Comparison of ENCODE assay signal across 9 cellular contexts in genomic region chr6:97053643-97054411, GRCh38.
DNase-seq lines count a peak whose midpoint lies in the region; ATAC-seq and TF ChIP-seq lines count a peak whose summit lies in the region.
"Had no signal": no experiment of that assay in that cellular context is flagged by ENCODE, and none has a peak within 500 bp of the region (broad histone marks: within the 10 kb centered on the region; RNA-seq: fewer than 3 reads in every experiment).

No MANE protein-coding gene starts in this region.

- peaks cover 4% of the 10 kb centered on the region for H3K27me3 Mint-ChIP-seq in activated T-helper 1 cell treated with anti-CD3 and anti-CD28 coated beads, Interleukin-12 subunit alpha, Interleukin-12 subunit beta, Interleukin-2, Interleukin-4 antibody, amounts not matched to agents 30 ng/mL and 10 ng/mL and 1 ng/mL, durations not matched to agents 14 hours and 24 hours and 36 hours (ENCODE audit: insufficient read depth)
- no peaks in the 10 kb centered on the region for H3K27me3 Mint-ChIP-seq in activated CD4-positive, alpha-beta T cell treated with anti-CD3 and anti-CD28 coated beads for 36 hours

- H3K9me3 Mint-ChIP-seq in activated T-helper 1 cell treated with anti-CD3 and anti-CD28 coated beads, Interleukin-12 subunit alpha, Interleukin-12 subunit beta, Interleukin-2, Interleukin-4 antibody, amounts not matched to agents 30 ng/mL and 10 ng/mL and 1 ng/mL, durations not matched to agents 14 hours and 24 hours and 36 hours, result no peaks in the 10 kb centered on the region
- H3K9me3 Mint-ChIP-seq in activated CD4-positive, alpha-beta T cell treated with anti-CD3 and anti-CD28 coated beads for 36 hours (ENCODE audit: low read depth), result no peaks in the 10 kb centered on the region

- TF ChIP-seq CTCF in DOHH2 (IDR thresholded peaks at IDR 0.05; ENCODE audit: low read depth, low read length, poor library complexity, severe bottlenecking), result peak; percentile 60
- peak; percentile 69 for TF ChIP-seq CTCF in neural cell (IDR thresholded peaks at IDR 0.05; ENCODE audit: poor library complexity, severe bottlenecking)

- no peaks in the 10 kb centered on the region for H3K79me2 ChIP-seq in DOHH2 (ENCODE audit: control insufficient read depth, low read length)
- H3K79me2 ChIP-seq in neural cell (replicated peaks; ENCODE audit: insufficient read depth, low read length), result no peaks in the 10 kb centered on the region

- ATAC-seq in HG03460 (IDR thresholded peaks at IDR 0.05; ENCODE audit: unreplicated experiment), result no peak
- ATAC-seq in GM21576 (IDR thresholded peaks at IDR 0.05; ENCODE audit: unreplicated experiment), result no peak
- ATAC-seq in activated CD4-positive, alpha-beta T cell treated with anti-CD3 and anti-CD28 coated beads for 36 hours, result no peak

- no peak overlapping the region for H3K27ac ChIP-seq in DOHH2 (ENCODE audit: low read depth, low read length)
- no peak overlapping the region for H3K27ac ChIP-seq in neural cell (ENCODE audit: low read length)

- intact Hi-C loops in activated T-helper 1 cell treated with anti-CD3 and anti-CD28 coated beads, Interleukin-12 subunit alpha, Interleukin-12 subunit beta, Interleukin-2, Interleukin-4 antibody, amounts not matched to agents 30 ng/mL and 10 ng/mL and 1 ng/mL, durations not matched to agents 14 hours and 24 hours and 36 hours (cut with micrococcal nuclease), result loop anchor here (1.0 to 10.0 kb wide), 2 partner anchors 155 to 589 kb away; no protein-coding TSS in a partner anchor
- intact Hi-C loops in activated CD4-positive, alpha-beta T cell treated with anti-CD3 and anti-CD28 coated beads for 36 hours (cut with DNase I, micrococcal nuclease), result loop anchor here in 1 of 2 experiments (1.0 kb wide), 2 partner anchors 156 to 428 kb away; no protein-coding TSS in a partner anchor

- peaks cover 14% of the 10 kb centered on the region for H3K4me1 Mint-ChIP-seq in activated T-helper 1 cell treated with anti-CD3 and anti-CD28 coated beads, Interleukin-12 subunit alpha, Interleukin-12 subunit beta, Interleukin-2, Interleukin-4 antibody, amounts not matched to agents 30 ng/mL and 10 ng/mL and 1 ng/mL, durations not matched to agents 14 hours and 24 hours and 36 hours (ENCODE audit: low read depth)
- H3K4me1 Mint-ChIP-seq in activated CD4-positive, alpha-beta T cell treated with anti-CD3 and anti-CD28 coated beads for 36 hours, result peaks cover 15% of the 10 kb centered on the region

- H3K36me3 Mint-ChIP-seq in activated T-helper 1 cell treated with anti-CD3 and anti-CD28 coated beads, Interleukin-12 subunit alpha, Interleukin-12 subunit beta, Interleukin-2, Interleukin-4 antibody, amounts not matched to agents 30 ng/mL and 10 ng/mL and 1 ng/mL, durations not matched to agents 14 hours and 24 hours and 36 hours (ENCODE audit: low read depth), result no peaks in the 10 kb centered on the region
- H3K36me3 Mint-ChIP-seq in activated CD4-positive, alpha-beta T cell treated with anti-CD3 and anti-CD28 coated beads for 36 hours (ENCODE audit: low read depth), result no peaks in the 10 kb centered on the region

- peaks cover 4% of the 10 kb centered on the region; the same call in 1 of the 2 replicates for H3F3A ChIP-seq in DOHH2 (ENCODE audit: control insufficient read depth, insufficient read depth)
- H3F3A ChIP-seq in neural cell (ENCODE audit: insufficient read depth, low read length, poor library complexity, severe bottlenecking), result no peaks in the 10 kb centered on the region

- no peaks in the 10 kb centered on the region for H3K9me3 ChIP-seq in DOHH2 (ENCODE audit: control insufficient read depth, insufficient read depth, low read length)
- no peaks in the 10 kb centered on the region for H3K9me3 ChIP-seq in neural cell (ENCODE audit: low read length)

- DNase-seq in NCI-H1694 treated with DMSO at 0.1 percent for 48 hours (lab: John Stamatoyannopoulos, UW) (peak; percentile 20), cerebellum (ENCODE audit: low spot score) (peak; percentile 20)
- DNase-seq in activated T-helper 1 cell treated with anti-CD3 and anti-CD28 coated beads, Interleukin-12 subunit alpha, Interleukin-12 subunit beta, Interleukin-2, Interleukin-4 antibody, amounts not matched to agents 30 ng/mL and 10 ng/mL and 1 ng/mL, durations not matched to agents 14 hours and 24 hours and 36 hours (ENCODE audit: low spot score), result no peak
- DNase-seq in activated CD4-positive, alpha-beta T cell treated with anti-CD3 and anti-CD28 coated beads for 36 hours, result no peak
- DNase-seq: T-helper 9 cell had no signal

- H3K4me1 ChIP-seq in DOHH2 (ENCODE audit: control insufficient read depth, low read length), result peaks cover 30% of the 10 kb centered on the region

- peak; percentile 74 for TF ChIP-seq RAD21 in neural cell (conservative IDR thresholded peaks at IDR 0.05)

- H3K4me3 ChIP-seq in DOHH2 (ENCODE audit: low read length), result no peak overlapping the region
- no peak overlapping the region for H3K4me3 ChIP-seq in neural cell (ENCODE audit: low read length)

- H3K4me2 ChIP-seq in DOHH2 (ENCODE audit: low read length) (no peak overlapping the region), neural cell (ENCODE audit: low read length) (no peak overlapping the region)

- no peak overlapping the region for H2AFZ ChIP-seq in neural cell (ENCODE audit: low read depth, low read length)

- H3K27me3 ChIP-seq in DOHH2 (ENCODE audit: control insufficient read depth, low read length), result 0 out of 2 replicates have a peak, but pooled peaks cover 1% of the 10 kb centered on the region
- H3K27me3 ChIP-seq in neural cell (ENCODE audit: insufficient read depth, low read depth, low read length), result no peaks in the 10 kb centered on the region

- H3K36me3 ChIP-seq in DOHH2 (ENCODE audit: control insufficient read depth, low read length) (no peaks in the 10 kb centered on the region), neural cell (ENCODE audit: insufficient read depth, low read length) (no peaks in the 10 kb centered on the region)

- no peak for TF ChIP-seq EP300 in neural cell (conservative IDR thresholded peaks at IDR 0.05; ENCODE audit: poor library complexity, severe bottlenecking)

- POLR2A ChIA-PET in activated CD4-positive, alpha-beta T cell treated with anti-CD3 and anti-CD28 coated beads for 36 hours (lab: Charles Lee), result no interaction called here

- CTCF ChIA-PET in activated CD4-positive, alpha-beta T cell treated with anti-CD3 and anti-CD28 coated beads for 36 hours (lab: Charles Lee), result no interaction called here

- H4K20me1 ChIP-seq in DOHH2 (ENCODE audit: control insufficient read depth, insufficient read depth, low read depth, low read length) (no peaks in the 10 kb centered on the region), neural cell (ENCODE audit: insufficient read depth) (no peaks in the 10 kb centered on the region)

- H3K4me3 Mint-ChIP-seq in activated T-helper 1 cell treated with anti-CD3 and anti-CD28 coated beads, Interleukin-12 subunit alpha, Interleukin-12 subunit beta, Interleukin-2, Interleukin-4 antibody, amounts not matched to agents 30 ng/mL and 10 ng/mL and 1 ng/mL, durations not matched to agents 14 hours and 24 hours and 36 hours, result no peak overlapping the region
- no peak overlapping the region for H3K4me3 Mint-ChIP-seq in activated CD4-positive, alpha-beta T cell treated with anti-CD3 and anti-CD28 coated beads for 36 hours

- H3K9me2 ChIP-seq in DOHH2 (replicated peaks; ENCODE audit: control insufficient read depth, low read length) (no peaks in the 10 kb centered on the region), neural cell (ENCODE audit: insufficient read depth, low read length) (no peaks in the 10 kb centered on the region)

- H3K27ac Mint-ChIP-seq in activated T-helper 1 cell treated with anti-CD3 and anti-CD28 coated beads, Interleukin-12 subunit alpha, Interleukin-12 subunit beta, Interleukin-2, Interleukin-4 antibody, amounts not matched to agents 30 ng/mL and 10 ng/mL and 1 ng/mL, durations not matched to agents 14 hours and 24 hours and 36 hours, result no peak overlapping the region
- H3K27ac Mint-ChIP-seq in activated CD4-positive, alpha-beta T cell treated with anti-CD3 and anti-CD28 coated beads for 36 hours, result no peak overlapping the region

- H3K9ac ChIP-seq in neural cell (ENCODE audit: low read length), result no peak overlapping the region

TF ChIP-seq in neural cell, 6 proteins besides CTCF, POLR2A, EP300 and RAD21:
- TF ChIP-seq POLR2AphosphoS5 (IDR thresholded peaks at IDR 0.05), result no peak
- TF ChIP-seq SMC3 (conservative IDR thresholded peaks at IDR 0.05; ENCODE audit: poor library complexity), result peak; percentile 87
- no peak for TF ChIP-seq REST (IDR thresholded peaks at IDR 0.05; ENCODE audit: borderline replicate concordance)
- TF ChIP-seq MXI1 (conservative IDR thresholded peaks at IDR 0.05; ENCODE audit: poor library complexity, severe bottlenecking), result no peak
- TF ChIP-seq TAF1 (IDR thresholded peaks at IDR 0.05; ENCODE audit: low read depth), result no peak
- no peak for TF ChIP-seq EZH2 (IDR thresholded peaks at IDR 0.05; ENCODE audit: borderline replicate concordance, insufficient read depth, low read length, poor library complexity, severe bottlenecking)

Comparison
In these comparisons a context has a peak if more than half of its experiments do, and no peak if none do; other contexts are left out.
1. DNase-seq: peak in NCI-H1694 treated with DMSO at 0.1 percent for 48 hours (single experiment) and cerebellum (single experiment); none in activated T-helper 1 cell treated with anti-CD3 and anti-CD28 coated beads, Interleukin-12 subunit alpha, Interleukin-12 subunit beta, Interleukin-2, Interleukin-4 antibody, amounts not matched to agents 30 ng/mL and 10 ng/mL and 1 ng/mL, durations not matched to agents 14 hours and 24 hours and 36 hours (single experiment) and activated CD4-positive, alpha-beta T cell treated with anti-CD3 and anti-CD28 coated beads for 36 hours (single experiment).